8 cellular contexts compared by ENCODE assay signal in genomic region chr20:37901667-37902503, GRCh38. TPM values are rescaled to one million over a fixed set of nuclear protein-coding genes. Genes with fewer than 3 reads are reported as not detected.
DNase-seq lines count a peak whose midpoint lies in the region; ATAC-seq and TF ChIP-seq lines count a peak whose summit lies in the region.

No MANE protein-coding gene starts in this region.

- no peak overlapping the region for H3K27ac Mint-ChIP-seq in chondrocyte (ENCODE audit: unreplicated experiment)

- H3K9me3 ChIP-seq in upper lobe of left lung: no peaks in the 10 kb centered on the region

- no peaks in the 10 kb centered on the region for H3K36me3 Mint-ChIP-seq in chondrocyte (ENCODE audit: low read depth)

- H3K27ac ChIP-seq in upper lobe of left lung: no peak overlapping the region

- H3K4me1 ChIP-seq in upper lobe of left lung: peaks cover 11 to 22% (median 16%) of the 10 kb centered on the region in 4 donors

- peaks cover 11% of the 10 kb centered on the region for H3K27me3 Mint-ChIP-seq in chondrocyte (ENCODE audit: low read depth)

- no peaks in the 10 kb centered on the region for H3K36me3 ChIP-seq in upper lobe of left lung

- peak overlapping the region; percentile 69 for H3K4me3 Mint-ChIP-seq in chondrocyte (ENCODE audit: unreplicated experiment)

- TF ChIP-seq CTCF in chondrocyte (IDR thresholded peaks at IDR 0.05) (peak; percentile 76), upper lobe of left lung (IDR thresholded peaks at IDR 0.05) (peak in 3 of 6 experiments; percentile 44 to 56 (median 44))

- WGBS in upper lobe of left lung, 2 donors: 14 to 20% methylated on average over 4 to 33 of the region's 38 CpGs

- ATAC-seq in upper lobe of left lung (ENCODE audit: low FRiP score in 2 of 2): peak; percentile 65 to 68
- no peak for ATAC-seq in HG03175 (IDR thresholded peaks at IDR 0.05; ENCODE audit: unreplicated experiment)

- no peak for TF ChIP-seq EP300 in upper lobe of left lung (IDR thresholded peaks at IDR 0.05)

- H3K27me3 ChIP-seq in upper lobe of left lung: peaks cover 0 to 27% (median 13%) of the 10 kb centered on the region in 4 donors

- peaks cover 45% of the 10 kb centered on the region for H3K4me1 Mint-ChIP-seq in chondrocyte (ENCODE audit: low read depth)

- peak overlapping the region in 3 of 4 donors; percentile 30 to 51 (median 51) for H3K4me3 ChIP-seq in upper lobe of left lung

- no peak for TF ChIP-seq POLR2A in upper lobe of left lung (IDR thresholded peaks at IDR 0.05)

- H3K9me3 Mint-ChIP-seq in chondrocyte (ENCODE audit: low read depth): no peaks in the 10 kb centered on the region

- DNase-seq in CMK (ENCODE audit: low read depth) (peak; percentile 9), H4 (ENCODE audit: low spot score) (peak; percentile 67), NCI-H69 (lab: John Stamatoyannopoulos, UW) (peak; percentile 71), chondrocyte (ENCODE audit: low spot score) (no peak), left kidney (ENCODE audit: low read depth, low spot score) (peak; percentile 73), upper lobe of left lung (peak; percentile 52 to 57), T-helper 9 cell (no peak)

RNA-seq across cellular contexts. Expression of gene VSTM2L, which starts 1.0 kb away (rescaled TPM):
- total RNA-seq in H4 (2014; rRNA removed; shearing (Covaris generic)): 1.2 and 1.6 TPM in 2 replicates
- total RNA-seq in chondrocyte: 6.8 to 24.5 TPM (median 7.3 TPM) in 3 replicates
- 10 to 100 TPM in 5 of 6 donors, 1 to 10 TPM in 1; 1.0 to 47.2 (median 24.8) TPM for total RNA-seq in upper lobe of left lung

Comparison
In these comparisons a context has a peak if more than half of its experiments do, and no peak if none do; other contexts are left out.
1. DNase-seq: peak in CMK (single experiment), H4 (single experiment), NCI-H69 (single experiment), left kidney (single experiment) and upper lobe of left lung (2 of 2); none in chondrocyte (single experiment) and T-helper 9 cell (single experiment).